In the genomic region with DNA sequence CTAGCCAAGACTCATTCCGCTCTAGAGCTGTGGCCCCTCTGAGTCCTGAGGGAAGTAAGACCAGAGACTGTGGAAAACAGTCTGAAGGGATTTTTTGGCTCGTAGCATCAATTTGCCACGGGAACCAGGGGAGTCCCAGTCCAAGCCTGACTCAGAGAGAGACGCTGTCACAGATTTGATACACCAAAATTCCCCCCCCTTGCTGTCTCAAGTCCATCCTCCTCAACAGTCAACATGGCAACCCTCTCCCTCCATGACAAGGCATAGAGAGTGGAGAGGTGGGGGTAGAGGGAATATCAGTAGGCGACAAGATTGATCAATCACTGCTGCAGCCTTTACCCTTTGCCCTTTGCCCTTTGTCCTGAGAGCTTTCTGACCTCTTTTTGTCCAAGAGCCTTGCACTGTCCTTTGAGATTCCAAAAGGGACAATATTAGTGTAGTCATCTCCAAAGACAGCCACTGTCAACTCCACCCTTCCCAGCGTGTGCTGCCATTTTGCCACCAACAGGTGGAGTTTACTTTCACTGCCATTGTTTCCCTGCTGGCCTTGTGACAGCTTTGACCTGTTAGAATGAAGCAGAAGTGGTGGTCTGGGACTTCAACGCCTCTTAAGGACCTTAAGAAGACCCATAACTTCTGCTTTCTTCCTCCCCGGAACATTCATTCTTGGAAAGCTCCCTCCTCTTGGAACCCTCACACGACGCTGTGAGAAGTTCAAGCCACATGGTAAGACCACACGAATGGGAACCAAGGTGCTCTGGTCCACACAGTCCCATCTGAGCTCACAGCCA, we compare ENCODE assay signal across 11 cellular contexts. TPM values are rescaled to one million over a fixed set of nuclear protein-coding genes. Genes with fewer than 3 reads are reported as not detected.
A peak's percentile ranks its signal among the peaks of the same experiment; 100 is the strongest.
DNase-seq lines count a peak whose midpoint lies in the region; ATAC-seq and TF ChIP-seq lines count a peak whose summit lies in the region.
"Had no signal": no experiment of that assay in that cellular context is flagged by ENCODE, and none has a peak within 500 bp of the region (broad histone marks: within the 10 kb centered on the region; RNA-seq: fewer than 3 reads in every experiment).

No MANE protein-coding gene starts in this region.

- CTCF ChIA-PET in activated CD8-positive, alpha-beta T cell treated with anti-CD3 and anti-CD28 coated beads, Interleukin-2, amount 10 ng/mL, durations not matched to agents 7 days and 5 days (lab: Charles Lee): interaction anchor here (1.1 to 2.0 kb wide), 3 partner anchors 20 to 242 kb away, joined by 3 to 9 read pairs (median 3); no protein-coding TSS in a partner anchor

- H3K27ac ChIP-seq in 22Rv1 (no peak overlapping the region), DND-41 (ENCODE audit: low read length) (no peak overlapping the region), vagina (no peak overlapping the region)

- H3K9me3 ChIP-seq in DND-41 (ENCODE audit: insufficient read depth, low read length, severe bottlenecking) (no peaks in the 10 kb centered on the region), T-helper 17 cell (ENCODE audit: control insufficient read depth, low read length, poor library complexity, severe bottlenecking) (no peaks in the 10 kb centered on the region), vagina (no peaks in the 10 kb centered on the region)

- H3K36me3 ChIP-seq in DND-41 (ENCODE audit: insufficient read depth, low read length) (no peaks in the 10 kb centered on the region), vagina (peaks cover 0 to 25% of the 10 kb centered on the region in 2 donors)

- H3K79me2 ChIP-seq in DND-41 (ENCODE audit: insufficient read depth, low read length): no peaks in the 10 kb centered on the region

- H3K27me3 ChIP-seq in DND-41 (ENCODE audit: insufficient read depth, low read length, poor library complexity): no peaks in the 10 kb centered on the region
- no peaks in the 10 kb centered on the region for H3K27me3 ChIP-seq in vagina

- H3K4me3 Mint-ChIP-seq in T-helper 17 cell: no peak overlapping the region
- no peak overlapping the region for H3K4me3 Mint-ChIP-seq in activated CD8-positive, alpha-beta T cell treated with anti-CD3 and anti-CD28 coated beads, Interleukin-2, amount 10 ng/mL, durations not matched to agents 7 days and 5 days

- POLR2A ChIA-PET in activated CD8-positive, alpha-beta T cell treated with anti-CD3 and anti-CD28 coated beads, Interleukin-2, amount 10 ng/mL, durations not matched to agents 7 days and 5 days (lab: Charles Lee): no interaction called here

- H3K4me3 ChIP-seq in DND-41 (ENCODE audit: low read depth in 1 of 2, low read length in 2 of 2) (no peak overlapping the region), foreskin fibroblast (ENCODE audit: low read depth in 1 of 2, low read length in 2 of 2) (no peak overlapping the region), vagina (no peak overlapping the region)

- peaks cover 21% of the 10 kb centered on the region for H3K27me3 Mint-ChIP-seq in T-helper 17 cell
- peaks cover 3% of the 10 kb centered on the region for H3K27me3 Mint-ChIP-seq in activated CD8-positive, alpha-beta T cell treated with anti-CD3 and anti-CD28 coated beads, Interleukin-2, amount 10 ng/mL, durations not matched to agents 7 days and 5 days (ENCODE audit: low read depth)

- peaks cover 3% of the 10 kb centered on the region for H3K36me3 Mint-ChIP-seq in T-helper 17 cell (ENCODE audit: low read depth)
- no peaks in the 10 kb centered on the region for H3K36me3 Mint-ChIP-seq in activated CD8-positive, alpha-beta T cell treated with anti-CD3 and anti-CD28 coated beads, Interleukin-2, amount 10 ng/mL, durations not matched to agents 7 days and 5 days (ENCODE audit: low read depth)

- H3K4me2 ChIP-seq in DND-41 (ENCODE audit: insufficient read depth, low read length): no peak overlapping the region

- intact Hi-C loops in vagina (cut with DNase I): no loop called here

- H4K20me1 ChIP-seq in DND-41 (ENCODE audit: insufficient read depth, low read length): no peaks in the 10 kb centered on the region

- H3K4me1 ChIP-seq in DND-41 (ENCODE audit: insufficient read depth, low read length): no peaks in the 10 kb centered on the region
- peaks cover 21% of the 10 kb centered on the region for H3K4me1 ChIP-seq in vagina

- no peak for TF ChIP-seq POLR2A in vagina (IDR thresholded peaks at IDR 0.05)

- no peak for DNase-seq in DND-41
- DNase-seq in NCI-H69 (lab: John Stamatoyannopoulos, UW): peak; percentile 17
- no peak for DNase-seq in foreskin fibroblast
- no peak for DNase-seq in T-helper 17 cell
- DNase-seq in activated CD8-positive, alpha-beta T cell treated with anti-CD3 and anti-CD28 coated beads, Interleukin-2, amount 10 ng/mL, durations not matched to agents 7 days and 5 days: no peak
- DNase-seq in vagina (ENCODE audit: extremely low spot score in 2 of 2): no peak
- DNase-seq: activated CD4-positive, alpha-beta T cell treated with anti-CD3 and anti-CD28 coated beads for 4 hours; DMS153 had no signal

- TF ChIP-seq CTCF in 22Rv1 (IDR thresholded peaks at IDR 0.05) (peak; percentile 33; the same call in 1 of the 2 replicates), DND-41 (IDR thresholded peaks at IDR 0.05; ENCODE audit: borderline replicate concordance, extremely low read depth, low read length, poor library complexity, severe bottlenecking) (peak; percentile 35), foreskin fibroblast (IDR thresholded peaks at IDR 0.05; ENCODE audit: low read depth, low read length) (peak; percentile 12), vagina (IDR thresholded peaks at IDR 0.05) (no peak)

- no peak overlapping the region for H3K27ac Mint-ChIP-seq in T-helper 17 cell
- H3K27ac Mint-ChIP-seq in activated CD8-positive, alpha-beta T cell treated with anti-CD3 and anti-CD28 coated beads, Interleukin-2, amount 10 ng/mL, durations not matched to agents 7 days and 5 days: no peak overlapping the region

- no peaks in the 10 kb centered on the region for H3K9me3 Mint-ChIP-seq in activated CD8-positive, alpha-beta T cell treated with anti-CD3 and anti-CD28 coated beads, Interleukin-2, amount 10 ng/mL, durations not matched to agents 7 days and 5 days (ENCODE audit: insufficient read depth)

- ATAC-seq in DND-41 (ENCODE audit: insufficient read depth, low read depth): no peak
- no peak for ATAC-seq in T-helper 17 cell
- no peak for ATAC-seq in activated CD8-positive, alpha-beta T cell treated with anti-CD3 and anti-CD28 coated beads, Interleukin-2, amount 10 ng/mL, durations not matched to agents 7 days and 5 days
- no peak for ATAC-seq in HG02852 (IDR thresholded peaks at IDR 0.05; ENCODE audit: unreplicated experiment)

- no peak overlapping the region for H3K9ac ChIP-seq in DND-41 (ENCODE audit: low read depth, low read length)

- H3K4me1 Mint-ChIP-seq in T-helper 17 cell: peaks cover 8% of the 10 kb centered on the region
- H3K4me1 Mint-ChIP-seq in activated CD8-positive, alpha-beta T cell treated with anti-CD3 and anti-CD28 coated beads, Interleukin-2, amount 10 ng/mL, durations not matched to agents 7 days and 5 days (ENCODE audit: low read depth): peaks cover 10% of the 10 kb centered on the region

- no peak overlapping the region for H2AFZ ChIP-seq in DND-41 (ENCODE audit: low read depth, low read length)

RNA-seq across cellular contexts. Expression of a gene that starts 7.3 kb away (rescaled TPM):
- total RNA-seq in T-helper 17 cell (10 to 100 TPM in 1 of 2 donors, 1 to 10 TPM in 1; 3.5 to 11.2 TPM), vagina (23.1 TPM)
- total RNA-seq in activated CD8-positive, alpha-beta T cell treated with anti-CD3 and anti-CD28 coated beads, Interleukin-2, amount 10 ng/mL, durations not matched to agents 7 days and 5 days: 1 to 10 TPM; 2.0 to 2.2 TPM

RNA-seq across cellular contexts. Expression of a gene that starts 20.4 kb away (rescaled TPM):
- total RNA-seq in T-helper 17 cell: not detected
- total RNA-seq in activated CD8-positive, alpha-beta T cell treated with anti-CD3 and anti-CD28 coated beads, Interleukin-2, amount 10 ng/mL, durations not matched to agents 7 days and 5 days: under 1 TPM; 0.37 to 0.47 TPM
- total RNA-seq in vagina: 6.1 TPM

RNA-seq across cellular contexts. Expression of a gene that starts 26.8 kb away (rescaled TPM):
- 100 to 1,000 TPM; 533 to 568 TPM for total RNA-seq in T-helper 17 cell
- total RNA-seq in activated CD8-positive, alpha-beta T cell treated with anti-CD3 and anti-CD28 coated beads, Interleukin-2, amount 10 ng/mL, durations not matched to agents 7 days and 5 days: 100 to 1,000 TPM; 214 to 222 TPM
- 3.9 TPM for total RNA-seq in vagina
- total RNA-seq: LHCN-M2 had no signal

RNA-seq across cellular contexts. Expression of a gene that starts 30.7 kb away (rescaled TPM):
- total RNA-seq in T-helper 17 cell (10 to 100 TPM; 42.8 to 52.7 TPM), vagina (127 TPM)
- total RNA-seq in activated CD8-positive, alpha-beta T cell treated with anti-CD3 and anti-CD28 coated beads, Interleukin-2, amount 10 ng/mL, durations not matched to agents 7 days and 5 days: 100 to 1,000 TPM; 136 to 139 TPM

RNA-seq across cellular contexts. Expression of a gene that starts 38.3 kb away (rescaled TPM):
- 10 to 100 TPM; 66.7 to 87.5 TPM for total RNA-seq in T-helper 17 cell
- 100 to 1,000 TPM; 161 TPM for total RNA-seq in activated CD8-positive, alpha-beta T cell treated with anti-CD3 and anti-CD28 coated beads, Interleukin-2, amount 10 ng/mL, durations not matched to agents 7 days and 5 days
- total RNA-seq in vagina: 54.0 TPM

Comparison
In these comparisons a context has a peak if more than half of its experiments do, and no peak if none do; other contexts are left out.
1. CTCF ChIP-seq: peak in 22Rv1 (single experiment), DND-41 (single experiment) and foreskin fibroblast (single experiment); none in vagina (0 of 3).
2. RNA of a gene that starts 26.8 kb away (total RNA-seq): 533 to 568 TPM in T-helper 17 cell and 214 to 222 TPM in activated CD8-positive, alpha-beta T cell treated with anti-CD3 and anti-CD28 coated beads, Interleukin-2, amount 10 ng/mL, durations not matched to agents 7 days and 5 days; 3.9 TPM in vagina (single experiment); every median in the first group is over 10 times any median in the second.